Comparison of ENCODE assay signal across 18 cellular contexts in genomic region chr5:132273631-132274030, GRCh38. TPM values are rescaled to one million over a fixed set of nuclear protein-coding genes. Genes with fewer than 3 reads are reported as not detected.
DNase-seq lines count a peak whose midpoint lies in the region; ATAC-seq and TF ChIP-seq lines count a peak whose summit lies in the region.
"Had no signal": no experiment of that assay in that cellular context is flagged by ENCODE, and none has a peak within 500 bp of the region (broad histone marks: within the 10 kb centered on the region; RNA-seq: fewer than 3 reads in every experiment).

No MANE protein-coding gene starts in this region.

- H3K27ac ChIP-seq in Peyer's patch (peak overlapping the region in 3 of 4 donors; percentile 42 to 81 (median 60)), foreskin keratinocyte (peak overlapping the region; percentile 46), mesenchymal stem cell (ENCODE audit: low read length, poor library complexity, severe bottlenecking) (no peak overlapping the region), tibial nerve (peak overlapping the region in 3 of 4 donors; percentile 55 to 98 (median 97)), gastroesophageal sphincter (peak overlapping the region in 2 of 4 donors; percentile 9 to 64), caudate nucleus (ENCODE audit: low read depth, low read length) (no peak overlapping the region)
- H3K27ac ChIP-seq: BLaER1, HL-60, PC-9, SJSA1 had no signal

- H3K36me3 ChIP-seq in Peyer's patch: peaks cover 0 to 6% (median 0%) of the 10 kb centered on the region in 3 donors
- peaks cover 47 to 51% of the 10 kb centered on the region in 2 experiments for H3K36me3 ChIP-seq in mesenchymal stem cell (ENCODE audit: control insufficient read depth in 1 of 2, insufficient read depth in 2 of 2, low read depth in 1 of 2, low read length in 2 of 2)
- H3K36me3 ChIP-seq in tibial nerve: peaks cover 0 to 35% (median 0%) of the 10 kb centered on the region in 3 donors
- H3K36me3 ChIP-seq in gastroesophageal sphincter: peaks cover 0 to 56% of the 10 kb centered on the region in 2 donors
- H3K36me3 ChIP-seq: BLaER1 had no signal

- H2AFZ ChIP-seq in mesenchymal stem cell (ENCODE audit: low read depth, low read length): no peak overlapping the region
- H2AFZ ChIP-seq: PC-9 had no signal

- H3K18ac ChIP-seq in mesenchymal stem cell (ENCODE audit: low read depth in 1 of 2, low read length in 2 of 2): no peak overlapping the region

- no peak overlapping the region for H3K23ac ChIP-seq in mesenchymal stem cell (ENCODE audit: low read length in 2 of 2)

- TF ChIP-seq POLR2A in Peyer's patch (IDR thresholded peaks at IDR 0.05) (no peak), tibial nerve (IDR thresholded peaks at IDR 0.05) (no peak), gastroesophageal sphincter (IDR thresholded peaks at IDR 0.05) (no peak)

- WGBS in mesenchymal stem cell: no CpG with 5 or more reads among the region's 2 CpGs
- 70 to 81% methylated on average over 2 of the region's 2 CpGs for WGBS in tibial nerve, 2 donors
- WGBS in gastroesophageal sphincter (ENCODE audit: low coverage in 1 of 2), 2 donors: 71 to 88% methylated on average over 2 of the region's 2 CpGs

- H3K9me3 ChIP-seq in Peyer's patch (no peaks in the 10 kb centered on the region), mesenchymal stem cell (ENCODE audit: control insufficient read depth, low read length) (no peaks in the 10 kb centered on the region), tibial nerve (no peaks in the 10 kb centered on the region), gastroesophageal sphincter (no peaks in the 10 kb centered on the region)
- H3K9me3 ChIP-seq: BLaER1, SJSA1 had no signal

- TF ChIP-seq EP300 in tibial nerve (IDR thresholded peaks at IDR 0.05) (no peak), gastroesophageal sphincter (IDR thresholded peaks at IDR 0.05) (no peak)

- peaks cover 0 to 25% (median 5%) of the 10 kb centered on the region in 4 donors for H3K4me1 ChIP-seq in Peyer's patch
- peaks cover 8% of the 10 kb centered on the region for H3K4me1 ChIP-seq in foreskin keratinocyte
- H3K4me1 ChIP-seq in mesenchymal stem cell (ENCODE audit: control insufficient read depth, insufficient read depth, low read depth, low read length): peaks cover 32% of the 10 kb centered on the region
- peaks cover 0 to 68% (median 15%) of the 10 kb centered on the region in 4 donors for H3K4me1 ChIP-seq in tibial nerve
- H3K4me1 ChIP-seq in gastroesophageal sphincter: peaks cover 0 to 38% (median 6%) of the 10 kb centered on the region in 3 donors

- H2BK12ac ChIP-seq in mesenchymal stem cell (ENCODE audit: low read length in 2 of 2): no peak overlapping the region

- H4K91ac ChIP-seq in mesenchymal stem cell (ENCODE audit: low read length): no peak overlapping the region

- H4K8ac ChIP-seq in mesenchymal stem cell (ENCODE audit: low read length): no peak overlapping the region

- ATAC-seq in foreskin keratinocyte: no peak
- ATAC-seq in gastroesophageal sphincter: no peak

- H3K9ac ChIP-seq in mesenchymal stem cell (ENCODE audit: low read length): peak overlapping the region; percentile 33
- H3K9ac ChIP-seq: BLaER1 had no signal

- no peak overlapping the region for H3K14ac ChIP-seq in mesenchymal stem cell (ENCODE audit: low read length in 2 of 2)

- TF ChIP-seq CTCF in Peyer's patch (IDR thresholded peaks at IDR 0.05) (no peak), foreskin keratinocyte (conservative IDR thresholded peaks at IDR 0.05) (no peak), tibial nerve (IDR thresholded peaks at IDR 0.05) (no peak), gastroesophageal sphincter (IDR thresholded peaks at IDR 0.05) (no peak)

- DNase-seq in Peyer's patch: no peak
- no peak for DNase-seq in foreskin keratinocyte
- no peak for DNase-seq in mesenchymal stem cell
- DNase-seq in tibial nerve (ENCODE audit: low spot score in 2 of 2): no peak
- no peak for DNase-seq in posterior vena cava (ENCODE audit: low spot score)
- no peak for DNase-seq in caudate nucleus (lab: John Stamatoyannopoulos, UW)
- DNase-seq: Calu3; CD4-positive, alpha-beta memory T cell; DMS53; NCI-H1417 treated with DMSO at 0.1 percent for 48 hours; NCI-H2029; NCI-H526; PC-9 had no signal

- peaks cover 20% of the 10 kb centered on the region for H3K79me1 ChIP-seq in mesenchymal stem cell (replicated peaks; ENCODE audit: low read length, poor library complexity, severe bottlenecking)

- H3K4me2 ChIP-seq in mesenchymal stem cell (ENCODE audit: low read length, poor library complexity, severe bottlenecking): no peak overlapping the region
- H3K4me2 ChIP-seq: BLaER1, PC-9 had no signal

- no peak overlapping the region for H2BK120ac ChIP-seq in mesenchymal stem cell (ENCODE audit: low read depth, low read length)

- no peak overlapping the region for H3K4ac ChIP-seq in mesenchymal stem cell (ENCODE audit: low read depth in 1 of 2, low read length in 2 of 2)

- no peak overlapping the region for H2BK15ac ChIP-seq in mesenchymal stem cell (ENCODE audit: low read depth, poor library complexity, severe bottlenecking)

- H2BK5ac ChIP-seq in mesenchymal stem cell (ENCODE audit: low read depth, low read length, poor library complexity, severe bottlenecking): no peak overlapping the region

- H2AK5ac ChIP-seq in mesenchymal stem cell (ENCODE audit: low read length, severe bottlenecking): no peak overlapping the region

- H3K27me3 ChIP-seq in Peyer's patch: no peaks in the 10 kb centered on the region
- H3K27me3 ChIP-seq in foreskin keratinocyte: no peaks in the 10 kb centered on the region
- H3K27me3 ChIP-seq in mesenchymal stem cell (ENCODE audit: control insufficient read depth in 1 of 2, insufficient read depth in 1 of 2, low read length in 2 of 2): no peaks in the 10 kb centered on the region
- H3K27me3 ChIP-seq in tibial nerve: no peaks in the 10 kb centered on the region
- H3K27me3 ChIP-seq in gastroesophageal sphincter: no peaks in the 10 kb centered on the region
- H3K27me3 ChIP-seq: SJSA1 had no signal

- H3K4me3 ChIP-seq in Peyer's patch (peak overlapping the region in 1 of 4 donors; percentile 12), mesenchymal stem cell (ENCODE audit: insufficient read depth in 1 of 2, low read depth in 1 of 2, low read length in 2 of 2) (no peak overlapping the region), tibial nerve (no peak overlapping the region), gastroesophageal sphincter (no peak overlapping the region)
- H3K4me3 ChIP-seq: BLaER1, PC-9, SJSA1 had no signal

- intact Hi-C loops in posterior vena cava (cut with DNase I): no loop called here

RNA-seq across cellular contexts. Expression of gene PDLIM4, which starts 16.1 kb away (rescaled TPM):
- total RNA-seq in Peyer's patch (10 to 100 TPM in 3 of 4 donors, 1 to 10 TPM in 1; 4.6 to 27.2 (median 18.5) TPM), foreskin keratinocyte (95.2 and 115 TPM in 2 replicates), tibial nerve (10 to 100 TPM; 32.4 to 90.9 (median 50.8) TPM), gastroesophageal sphincter (100 to 1,000 TPM in 1 of 4 donors, 10 to 100 TPM in 3; 75.0 to 200 (median 92.7) TPM), posterior vena cava (10 to 100 TPM; 82.5 to 83.2 TPM)
- 162 and 190 TPM in 2 replicates for polyA plus RNA-seq in foreskin keratinocyte
- polyA plus RNA-seq in mesenchymal stem cell (2013, experiment 1 of 2): 33.9 TPM
- 34.0 TPM for polyA plus RNA-seq in mesenchymal stem cell (2013, experiment 2 of 2)
- total RNA-seq: CD4-positive, alpha-beta memory T cell; HT1080 had no signal
- polyA plus RNA-seq: CD4-positive, alpha-beta memory T cell had no signal

RNA-seq across cellular contexts. Expression of gene SLC22A4, which starts 20.6 kb away (rescaled TPM):
- 10 to 100 TPM in 3 of 4 donors, not detected in 1; 25.5 to 56.6 (median 37.3) TPM for total RNA-seq in Peyer's patch
- total RNA-seq in foreskin keratinocyte: 1.4 and 1.7 TPM in 2 replicates
- polyA plus RNA-seq in foreskin keratinocyte: 0.87 and 1.4 TPM in 2 replicates
- 1.8 TPM for polyA plus RNA-seq in mesenchymal stem cell (2013, experiment 1 of 2)
- polyA plus RNA-seq in mesenchymal stem cell (2013, experiment 2 of 2): 1.9 TPM
- 1 to 10 TPM; 1.9 to 4.2 (median 2.5) TPM for total RNA-seq in tibial nerve
- total RNA-seq in gastroesophageal sphincter: 1 to 10 TPM in 1 of 4 donors, under 1 TPM in 3; 0.25 to 1.1 (median 0.61) TPM
- 1 to 10 TPM; 2.5 to 3.1 TPM for total RNA-seq in posterior vena cava
- polyA plus RNA-seq: CD4-positive, alpha-beta memory T cell had no signal

RNA-seq across cellular contexts. Expression of gene P4HA2, which starts 46.0 kb away (rescaled TPM):
- 10 to 100 TPM; 21.5 to 81.4 (median 51.2) TPM for total RNA-seq in Peyer's patch
- total RNA-seq in foreskin keratinocyte: 49.9 and 74.4 TPM in 2 replicates
- 36.1 and 51.0 TPM in 2 replicates for polyA plus RNA-seq in foreskin keratinocyte
- polyA plus RNA-seq in mesenchymal stem cell (2013, experiment 1 of 2): 110 TPM
- 108 TPM for polyA plus RNA-seq in mesenchymal stem cell (2013, experiment 2 of 2)
- 10 to 100 TPM; 15.9 to 26.9 (median 22.8) TPM for total RNA-seq in tibial nerve
- total RNA-seq in gastroesophageal sphincter: 10 to 100 TPM; 32.8 to 48.7 (median 37.6) TPM
- total RNA-seq in posterior vena cava: 10 to 100 TPM; 33.2 to 58.8 TPM

Comparison
In these comparisons a context has a peak if more than half of its experiments do, and no peak if none do; other contexts are left out.
1. H3K27ac ChIP-seq: peak in Peyer's patch (3 of 4), foreskin keratinocyte (single experiment) and tibial nerve (3 of 4); none in mesenchymal stem cell (single experiment) and caudate nucleus (single experiment).